Comparison of ENCODE assay signal across 1 cellular context in the genomic region with DNA sequence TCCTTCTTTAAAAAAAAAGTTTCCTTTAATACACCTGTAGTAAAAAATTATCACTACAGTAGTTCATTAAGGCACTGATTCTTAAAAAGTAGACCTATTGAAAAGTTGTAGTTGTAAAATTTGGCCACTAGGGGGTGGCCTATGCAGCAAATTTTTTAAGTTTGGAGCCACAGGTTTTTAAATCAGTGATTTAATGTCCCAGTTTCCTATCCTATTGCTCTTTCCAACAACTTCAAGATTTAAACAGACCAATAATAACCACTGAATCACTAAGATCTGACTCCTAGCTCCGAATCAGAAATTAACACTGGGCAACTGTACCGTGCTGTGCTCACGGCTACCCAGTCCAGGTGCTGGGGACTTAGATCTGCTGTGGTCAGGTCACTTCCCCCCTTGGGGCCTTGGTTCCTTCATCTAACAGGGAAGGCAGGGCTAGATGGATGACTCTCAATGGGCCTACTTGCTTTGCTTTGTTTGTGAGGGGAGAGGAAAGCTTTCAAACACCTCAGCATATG.
TF ChIP-seq lines count a peak whose summit lies in the region.

No MANE protein-coding gene starts in this region.

TF ChIP-seq in K562, 482 proteins besides CTCF, POLR2A, EP300 and RAD21 (continued from another document):
- TF ChIP-seq, protein P1, sequence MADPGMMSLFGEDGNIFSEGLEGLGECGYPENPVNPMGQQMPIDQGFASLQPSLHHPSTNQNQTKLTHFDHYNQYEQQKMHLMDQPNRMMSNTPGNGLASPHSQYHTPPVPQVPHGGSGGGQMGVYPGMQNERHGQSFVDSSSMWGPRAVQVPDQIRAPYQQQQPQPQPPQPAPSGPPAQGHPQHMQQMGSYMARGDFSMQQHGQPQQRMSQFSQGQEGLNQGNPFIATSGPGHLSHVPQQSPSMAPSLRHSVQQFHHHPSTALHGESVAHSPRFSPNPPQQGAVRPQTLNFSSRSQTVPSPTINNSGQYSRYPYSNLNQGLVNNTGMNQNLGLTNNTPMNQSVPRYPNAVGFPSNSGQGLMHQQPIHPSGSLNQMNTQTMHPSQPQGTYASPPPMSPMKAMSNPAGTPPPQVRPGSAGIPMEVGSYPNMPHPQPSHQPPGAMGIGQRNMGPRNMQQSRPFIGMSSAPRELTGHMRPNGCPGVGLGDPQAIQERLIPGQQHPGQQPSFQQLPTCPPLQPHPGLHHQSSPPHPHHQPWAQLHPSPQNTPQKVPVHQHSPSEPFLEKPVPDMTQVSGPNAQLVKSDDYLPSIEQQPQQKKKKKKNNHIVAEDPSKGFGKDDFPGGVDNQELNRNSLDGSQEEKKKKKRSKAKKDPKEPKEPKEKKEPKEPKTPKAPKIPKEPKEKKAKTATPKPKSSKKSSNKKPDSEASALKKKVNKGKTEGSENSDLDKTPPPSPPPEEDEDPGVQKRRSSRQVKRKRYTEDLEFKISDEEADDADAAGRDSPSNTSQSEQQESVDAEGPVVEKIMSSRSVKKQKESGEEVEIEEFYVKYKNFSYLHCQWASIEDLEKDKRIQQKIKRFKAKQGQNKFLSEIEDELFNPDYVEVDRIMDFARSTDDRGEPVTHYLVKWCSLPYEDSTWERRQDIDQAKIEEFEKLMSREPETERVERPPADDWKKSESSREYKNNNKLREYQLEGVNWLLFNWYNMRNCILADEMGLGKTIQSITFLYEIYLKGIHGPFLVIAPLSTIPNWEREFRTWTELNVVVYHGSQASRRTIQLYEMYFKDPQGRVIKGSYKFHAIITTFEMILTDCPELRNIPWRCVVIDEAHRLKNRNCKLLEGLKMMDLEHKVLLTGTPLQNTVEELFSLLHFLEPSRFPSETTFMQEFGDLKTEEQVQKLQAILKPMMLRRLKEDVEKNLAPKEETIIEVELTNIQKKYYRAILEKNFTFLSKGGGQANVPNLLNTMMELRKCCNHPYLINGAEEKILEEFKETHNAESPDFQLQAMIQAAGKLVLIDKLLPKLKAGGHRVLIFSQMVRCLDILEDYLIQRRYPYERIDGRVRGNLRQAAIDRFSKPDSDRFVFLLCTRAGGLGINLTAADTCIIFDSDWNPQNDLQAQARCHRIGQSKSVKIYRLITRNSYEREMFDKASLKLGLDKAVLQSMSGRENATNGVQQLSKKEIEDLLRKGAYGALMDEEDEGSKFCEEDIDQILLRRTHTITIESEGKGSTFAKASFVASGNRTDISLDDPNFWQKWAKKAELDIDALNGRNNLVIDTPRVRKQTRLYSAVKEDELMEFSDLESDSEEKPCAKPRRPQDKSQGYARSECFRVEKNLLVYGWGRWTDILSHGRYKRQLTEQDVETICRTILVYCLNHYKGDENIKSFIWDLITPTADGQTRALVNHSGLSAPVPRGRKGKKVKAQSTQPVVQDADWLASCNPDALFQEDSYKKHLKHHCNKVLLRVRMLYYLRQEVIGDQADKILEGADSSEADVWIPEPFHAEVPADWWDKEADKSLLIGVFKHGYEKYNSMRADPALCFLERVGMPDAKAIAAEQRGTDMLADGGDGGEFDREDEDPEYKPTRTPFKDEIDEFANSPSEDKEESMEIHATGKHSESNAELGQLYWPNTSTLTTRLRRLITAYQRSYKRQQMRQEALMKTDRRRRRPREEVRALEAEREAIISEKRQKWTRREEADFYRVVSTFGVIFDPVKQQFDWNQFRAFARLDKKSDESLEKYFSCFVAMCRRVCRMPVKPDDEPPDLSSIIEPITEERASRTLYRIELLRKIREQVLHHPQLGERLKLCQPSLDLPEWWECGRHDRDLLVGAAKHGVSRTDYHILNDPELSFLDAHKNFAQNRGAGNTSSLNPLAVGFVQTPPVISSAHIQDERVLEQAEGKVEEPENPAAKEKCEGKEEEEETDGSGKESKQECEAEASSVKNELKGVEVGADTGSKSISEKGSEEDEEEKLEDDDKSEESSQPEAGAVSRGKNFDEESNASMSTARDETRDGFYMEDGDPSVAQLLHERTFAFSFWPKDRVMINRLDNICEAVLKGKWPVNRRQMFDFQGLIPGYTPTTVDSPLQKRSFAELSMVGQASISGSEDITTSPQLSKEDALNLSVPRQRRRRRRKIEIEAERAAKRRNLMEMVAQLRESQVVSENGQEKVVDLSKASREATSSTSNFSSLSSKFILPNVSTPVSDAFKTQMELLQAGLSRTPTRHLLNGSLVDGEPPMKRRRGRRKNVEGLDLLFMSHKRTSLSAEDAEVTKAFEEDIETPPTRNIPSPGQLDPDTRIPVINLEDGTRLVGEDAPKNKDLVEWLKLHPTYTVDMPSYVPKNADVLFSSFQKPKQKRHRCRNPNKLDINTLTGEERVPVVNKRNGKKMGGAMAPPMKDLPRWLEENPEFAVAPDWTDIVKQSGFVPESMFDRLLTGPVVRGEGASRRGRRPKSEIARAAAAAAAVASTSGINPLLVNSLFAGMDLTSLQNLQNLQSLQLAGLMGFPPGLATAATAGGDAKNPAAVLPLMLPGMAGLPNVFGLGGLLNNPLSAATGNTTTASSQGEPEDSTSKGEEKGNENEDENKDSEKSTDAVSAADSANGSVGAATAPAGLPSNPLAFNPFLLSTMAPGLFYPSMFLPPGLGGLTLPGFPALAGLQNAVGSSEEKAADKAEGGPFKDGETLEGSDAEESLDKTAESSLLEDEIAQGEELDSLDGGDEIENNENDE (IDR thresholded peaks at IDR 0.05; ENCODE audit: low read depth, low read length): no peak
